18 cellular contexts compared by ENCODE assay signal in genomic region chr5:56717253-56717987, GRCh38.
DNase-seq lines count a peak whose midpoint lies in the region; ATAC-seq, FAIRE-seq and TF ChIP-seq lines count a peak whose summit lies in the region.
"Had no signal": no experiment of that assay in that cellular context is flagged by ENCODE, and none has a peak within 500 bp of the region (broad histone marks: within the 10 kb centered on the region; RNA-seq: fewer than 3 reads in every experiment).

No MANE protein-coding gene starts in this region.

- no peak for DNase-seq in HepG2 (ENCODE audit: low spot score)
- no peak for DNase-seq in right lobe of liver
- DNase-seq in epithelial cell of prostate (ENCODE audit: low read depth, low spot score): peak; percentile 49
- no peak for DNase-seq in neuronal stem cell (ENCODE audit: low spot score)
- no peak for DNase-seq in HuH-7.5 (ENCODE audit: low spot score)
- no peak for DNase-seq in stimulated activated naive CD8-positive, alpha-beta T cell treated with anti-CD3 and anti-CD28 coated beads, Interleukin-15, Interleukin-2, amounts not matched to agents 100 U/mL and 50 U/mL, for 24 hours
- DNase-seq: activated B cell treated with CpG ODN at 0.5 μM for 24 hours; CD4-positive, CD25-positive, alpha-beta regulatory T cell; central memory CD4-positive, alpha-beta T cell; glutamatergic neuron; NCI-H1417 treated with DMSO at 0.1 percent for 48 hours; NCI-H510A treated with DMSO at 0.1 percent for 48 hours; posterior cingulate gyrus; transverse colon had no signal

- TF ChIP-seq RAD21 in HepG2 (CRISPR knock-in tag; IDR thresholded peaks at IDR 0.05): no peak

- no peak overlapping the region for H3K27ac ChIP-seq in HepG2 (ENCODE audit: extremely low read length, insufficient read depth, low read length)
- no peak overlapping the region for H3K27ac ChIP-seq in right lobe of liver
- H3K27ac ChIP-seq in epithelial cell of prostate: peak overlapping the region; percentile 36
- no peak overlapping the region for H3K27ac ChIP-seq in neuronal stem cell (replicated peaks; ENCODE audit: low read length)
- H3K27ac ChIP-seq: transverse colon had no signal

- peak overlapping the region; percentile 0; the same call in 1 of the 2 replicates for H3K4me2 ChIP-seq in HepG2 (ENCODE audit: low read depth, low read length)
- no peak overlapping the region for H3K4me2 ChIP-seq in neuronal stem cell (ENCODE audit: insufficient read depth, low read length, poor library complexity, severe bottlenecking)

- no peak overlapping the region for H3K4ac ChIP-seq in neuronal stem cell (ENCODE audit: low read length)

- BruUV-seq in HepG2 (replicated peaks; lab: Mats Ljungman, UMichigan): no TSS peak

- TF ChIP-seq EP300 in HepG2 (IDR thresholded peaks at IDR 0.05; ENCODE audit: low read depth in 2 of 2, low read length in 2 of 2): no peak
- TF ChIP-seq EP300 in HepG2 (CRISPR knock-in tag; IDR thresholded peaks at IDR 0.05; ENCODE audit: borderline replicate concordance): no peak

- no peak overlapping the region for H2BK5ac ChIP-seq in neuronal stem cell (ENCODE audit: low read length)

- no peaks in the 10 kb centered on the region for H3K4me1 ChIP-seq in HepG2 (ENCODE audit: insufficient read depth, low read length)
- no peaks in the 10 kb centered on the region for H3K4me1 ChIP-seq in right lobe of liver
- H3K4me1 ChIP-seq in neuronal stem cell (ENCODE audit: control insufficient read depth in 2 of 2, insufficient read depth in 1 of 2, low read depth in 1 of 2, low read length in 2 of 2): peaks cover 0 to 5% of the 10 kb centered on the region in 2 donors
- H3K4me1 ChIP-seq: transverse colon had no signal

- no peaks in the 10 kb centered on the region for H3K79me1 ChIP-seq in neuronal stem cell (ENCODE audit: low read depth, low read length)

- no peak overlapping the region for H3K18ac ChIP-seq in neuronal stem cell (ENCODE audit: low read length)

- intact Hi-C loops in HepG2 (cut with micrococcal nuclease; ENCODE audit: unreplicated experiment) (no loop called here), right lobe of liver (cut with DNase I) (no loop called here)

- H3K36me3 ChIP-seq in HepG2 (replicated peaks in 1 of 2; ENCODE audit: control insufficient read depth in 1 of 2, insufficient read depth in 2 of 2, low read length in 2 of 2): no peaks in the 10 kb centered on the region
- no peaks in the 10 kb centered on the region for H3K36me3 ChIP-seq in right lobe of liver
- no peaks in the 10 kb centered on the region for H3K36me3 ChIP-seq in neuronal stem cell (replicated peaks in 1 of 2; ENCODE audit: control insufficient read depth in 2 of 2, insufficient read depth in 2 of 2, low read length in 2 of 2)
- H3K36me3 ChIP-seq: transverse colon had no signal

- ATAC-seq in HepG2 (no peak; the same call in 2 of the 3 replicates), right lobe of liver (no peak), HG03457 (IDR thresholded peaks at IDR 0.05; ENCODE audit: unreplicated experiment) (no peak), HG03025 (IDR thresholded peaks at IDR 0.05; ENCODE audit: low FRiP score, unreplicated experiment) (no peak)
- ATAC-seq in stimulated activated naive CD8-positive, alpha-beta T cell treated with anti-CD3 and anti-CD28 coated beads, Interleukin-15, Interleukin-2, amounts not matched to agents 100 U/mL and 50 U/mL, for 24 hours: no peak
- ATAC-seq: K562 had no signal

- in situ Hi-C loops in HepG2 (cut with HindIII; ENCODE audit: extremely low pct_ligation_motif_present, low pct_unique_long_range_greater_than_20kb): no loop called here

- H3K79me2 ChIP-seq in HepG2 (ENCODE audit: insufficient read depth, low read length): no peaks in the 10 kb centered on the region

- 46% methylated on average over 11 of the region's 11 CpGs for WGBS in HepG2 (ENCODE audit: low lambda C conversion rate)
- WGBS in right lobe of liver (ENCODE audit: insufficient coverage, low coverage, low lambda C conversion rate, missing lambda C conversion rate): 64% methylated on average over 8 of the region's 11 CpGs
- WGBS in neuronal stem cell (ENCODE audit: extremely low coverage in 2 of 2, insufficient read length in 2 of 2, insufficient replicate concordance in 1 of 2), 2 donors: no CpG with 5 or more reads among the region's 11 CpGs

- peak overlapping the region; percentile 42 for H2AK5ac ChIP-seq in neuronal stem cell (ENCODE audit: low read depth, low read length)

- H4K8ac ChIP-seq in neuronal stem cell (ENCODE audit: low read depth, low read length): no peak overlapping the region

- H2AFZ ChIP-seq in HepG2 (ENCODE audit: low read length): no peak overlapping the region
- peak overlapping the region; percentile 29 for H2AFZ ChIP-seq in neuronal stem cell (ENCODE audit: low read length)

- H2BK120ac ChIP-seq in neuronal stem cell (ENCODE audit: low read depth, low read length): no peak overlapping the region

- H2BK12ac ChIP-seq in neuronal stem cell (ENCODE audit: low read length): no peak overlapping the region

- H4K91ac ChIP-seq in neuronal stem cell (ENCODE audit: low read depth, low read length, poor library complexity): no peak overlapping the region

- TF ChIP-seq CTCF in HepG2 (CRISPR knock-in tag; IDR thresholded peaks at IDR 0.05) (no peak), right lobe of liver (IDR thresholded peaks at IDR 0.05) (no peak)

- H3K4me3 ChIP-seq in HepG2 (replicated peaks in 1 of 3; ENCODE audit: insufficient read depth in 1 of 3, low read depth in 2 of 3, low read length in 3 of 3) (no peak overlapping the region), right lobe of liver (no peak overlapping the region), neuronal stem cell (ENCODE audit: low read length in 2 of 2) (no peak overlapping the region)
- H3K4me3 ChIP-seq: K562, transverse colon had no signal

- FAIRE-seq in HepG2 (lab: Jason Lieb, UNC): no peak
- FAIRE-seq: GM12891, K562 had no signal

- peak overlapping the region; percentile 50 for H2BK15ac ChIP-seq in neuronal stem cell (ENCODE audit: low read length)

- H3K27me3 ChIP-seq in HepG2 (ENCODE audit: control insufficient read depth in 1 of 2, insufficient read depth in 2 of 2, low read length in 2 of 2): 0 out of 5 replicates have a peak, but pooled peaks cover 0 to 5% of the 10 kb centered on the region in 2 experiments
- no peaks in the 10 kb centered on the region for H3K27me3 ChIP-seq in right lobe of liver
- no peaks in the 10 kb centered on the region for H3K27me3 ChIP-seq in neuronal stem cell (ENCODE audit: control insufficient read depth in 3 of 3, insufficient read depth in 3 of 3, low read depth in 1 of 3, low read length in 3 of 3)
- H3K27me3 ChIP-seq: transverse colon had no signal

- H3K9ac ChIP-seq in HepG2 (ENCODE audit: insufficient read depth, low read depth, low read length): no peak overlapping the region
- H3K9ac ChIP-seq in neuronal stem cell (ENCODE audit: low read depth, low read length, poor library complexity): no peak overlapping the region

- H3K14ac ChIP-seq in neuronal stem cell (ENCODE audit: low read length): no peak overlapping the region

- TF ChIP-seq POLR2A in HepG2 (IDR thresholded peaks at IDR 0.05; ENCODE audit: insufficient read depth in 1 of 2, low read depth in 2 of 2, low read length in 2 of 2) (no peak), right lobe of liver (IDR thresholded peaks at IDR 0.05) (no peak)

- CTCF ChIA-PET in HepG2 (lab: Yijun Ruan, JAX; ENCODE audit: low intra/inter-chr PET ratio, low total read pairs): no interaction called here

- POLR2A ChIA-PET in HepG2 (lab: Yijun Ruan, JAX): no interaction called here

- no peak overlapping the region for H3K23ac ChIP-seq in neuronal stem cell (ENCODE audit: low read depth, low read length, poor library complexity)

- H3K9me3 ChIP-seq in HepG2 (ENCODE audit: low read length) (no peaks in the 10 kb centered on the region), right lobe of liver (no peaks in the 10 kb centered on the region), neuronal stem cell (replicated peaks in 1 of 2; ENCODE audit: control insufficient read depth in 2 of 2, insufficient read depth in 1 of 2, low read depth in 1 of 2, low read length in 2 of 2) (no peaks in the 10 kb centered on the region)
- H3K9me3 ChIP-seq: transverse colon had no signal

- H4K20me1 ChIP-seq in HepG2 (ENCODE audit: insufficient read depth, low read length): no peaks in the 10 kb centered on the region

TF ChIP-seq in HepG2, 621 proteins besides CTCF, POLR2A, EP300 and RAD21:
- TF ChIP-seq ZNF644 (CRISPR knock-in tag; IDR thresholded peaks at IDR 0.05; ENCODE audit: low read depth) (no peak), IRF9 (CRISPR knock-in tag; IDR thresholded peaks at IDR 0.05; ENCODE audit: borderline replicate concordance) (no peak), ZNF451 (CRISPR knock-in tag; IDR thresholded peaks at IDR 0.05) (no peak), TFAP4 (IDR thresholded peaks at IDR 0.05; ENCODE audit: borderline replicate concordance, low read depth) (no peak)
